In the genomic region with DNA sequence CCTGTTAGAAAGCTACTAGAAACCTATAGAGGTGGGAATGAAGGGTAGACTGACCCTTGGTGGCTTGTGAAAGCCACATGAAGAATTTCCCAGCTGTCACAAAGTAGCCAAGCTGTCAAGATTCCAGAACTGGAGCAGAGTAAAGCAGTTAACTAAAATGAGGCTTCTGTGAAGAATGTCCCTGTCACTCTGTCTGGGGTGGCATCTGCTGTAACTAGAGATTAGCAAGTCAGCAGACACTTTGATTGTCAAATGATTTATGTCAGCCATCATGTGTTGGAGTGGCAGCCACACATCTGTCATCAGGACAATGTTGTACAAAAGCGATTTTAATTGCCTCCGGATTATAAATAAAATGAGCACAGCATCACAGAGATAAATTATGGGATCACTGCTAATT, we compare ENCODE assay signal across 21 cellular contexts.
"Had no signal": no experiment of that assay in that cellular context is flagged by ENCODE, and none has a peak within 500 bp of the region (broad histone marks: within the 10 kb centered on the region; RNA-seq: fewer than 3 reads in every experiment).

No MANE protein-coding gene starts in this region.

- ATAC-seq: activated CD8-positive, alpha-beta T cell treated with anti-CD3 and anti-CD28 coated beads for 36 hours; activated T-cell treated with anti-CD3 and anti-CD28 coated beads, Interleukin-2, amount 50 U/mL, for 4 hours; gastroesophageal sphincter; left lobe of liver; mucosa of descending colon; natural killer cell; stimulated activated naive B cell treated with anti-CD40 and anti-IgM and Interleukin-4, amounts not matched to agents 10 μg/mL and 1 μg/mL and 100 μg/mL, for 72 hours had no signal

- H3K4me3 ChIP-seq: adrenal gland, cardiac muscle cell, dorsolateral prefrontal cortex, gastroesophageal sphincter, mucosa of descending colon, tibial artery, uterus had no signal

- DNase-seq: activated B cell treated with CpG ODN at 0.5 μM for 24 hours; activated CD4-positive, alpha-beta T cell treated with anti-CD3 and anti-CD28 coated beads for 48 hours; activated CD8-positive, alpha-beta T cell treated with anti-CD3 and anti-CD28 coated beads for 36 hours; activated effector memory CD4-positive, alpha-beta T cell treated with Interleukin-2 at 50 U/mL for 16 hours; activated T-cell treated with anti-CD3 and anti-CD28 coated beads, Interleukin-2, amount 50 U/mL, for 4 hours; adrenal gland; dorsolateral prefrontal cortex; endodermal cell; mammary epithelial cell; mucosa of descending colon; natural killer cell; posterior cingulate gyrus; retina; stimulated activated CD4-positive, alpha-beta T cell treated with anti-CD3 and anti-CD28 coated beads, Interleukin-15, amount 100 ng/mL, for 24 hours; stimulated activated CD4-positive, alpha-beta T cell treated with anti-CD3 and anti-CD28 coated beads, Interleukin-4, amount 100 ng/mL, for 1 hour; stimulated activated naive B cell treated with anti-CD40 and anti-IgM and Interleukin-4, amounts not matched to agents 10 μg/mL and 1 μg/mL and 100 μg/mL, for 72 hours; tibial artery; uterus had no signal
